In the genomic region with DNA sequence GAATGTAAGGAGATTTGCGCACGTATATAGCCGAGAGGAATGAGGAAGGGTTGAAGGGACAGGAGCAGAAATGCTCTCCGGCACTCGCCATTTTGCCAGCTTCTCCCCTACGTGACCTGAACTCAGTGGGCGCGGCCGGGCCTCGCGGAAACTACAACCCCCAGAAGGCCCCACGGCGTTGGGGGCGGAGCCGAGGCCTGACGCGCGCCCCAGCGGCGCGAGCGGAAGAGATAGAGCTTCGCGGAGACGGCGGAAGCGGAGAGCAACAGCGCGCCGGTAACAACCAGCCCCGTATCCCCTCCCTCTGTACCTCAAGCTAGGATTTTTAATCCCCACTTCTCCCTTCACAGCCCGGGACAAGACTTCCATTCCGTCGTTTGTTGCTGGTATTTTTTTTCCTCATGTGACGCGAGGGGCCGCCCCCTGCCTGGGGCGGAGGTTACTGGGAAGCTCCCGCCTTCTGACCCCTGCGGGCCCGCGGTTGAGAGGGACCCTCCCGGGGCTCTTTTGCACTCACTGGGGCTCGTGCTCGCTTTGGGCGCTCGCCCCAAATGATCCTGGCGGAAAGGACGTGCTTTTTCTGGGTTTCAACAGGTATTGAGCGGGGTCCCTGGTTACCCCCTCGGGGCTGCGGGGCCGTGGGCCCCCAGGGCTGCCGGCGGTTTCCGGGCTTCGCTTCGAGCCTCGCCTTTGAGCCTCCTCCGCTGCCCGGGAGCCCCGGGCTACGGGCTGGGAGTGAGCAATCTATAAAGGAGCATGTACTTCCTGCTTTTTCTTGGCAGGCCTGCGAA, we compare ENCODE assay signal across 8 cellular contexts. TPM values are rescaled to one million over a fixed set of nuclear protein-coding genes. Genes with fewer than 3 reads are reported as not detected.
DNase-seq lines count a peak whose midpoint lies in the region; ATAC-seq and TF ChIP-seq lines count a peak whose summit lies in the region.

TSS of gene R3HCC1L (plus strand) at position 227 of the 791 bp plus-strand sequence. CDS start 73,458 bp downstream, outside the sequence.

- H3K27ac ChIP-seq in layer of hippocampus (ENCODE audit: low read depth, low read length) = peak within 1 kb of the TSS; percentile 86

- DNase-seq in BE2C (peak; percentile 91), NCI-H510A treated with DMSO at 0.1 percent for 48 hours (lab: John Stamatoyannopoulos, UW) (peak; percentile 93), choroid plexus epithelial cell (ENCODE audit: low read depth) (peak; percentile 87)
- peak; percentile 90 to 94 for DNase-seq in activated CD4-positive, alpha-beta T cell treated with anti-CD3 and anti-CD28 coated beads for 4 hours
- peak; percentile 82 to 92 (median 88) for DNase-seq in stimulated activated CD4-positive, alpha-beta T cell treated with anti-CD3 and anti-CD28 coated beads, Interleukin-1b, Interleukin-23, amount 100 ng/mL, for 24 hours (ENCODE audit: low read depth in 4 of 4, low spot score in 1 of 4)

- H3K4me1 ChIP-seq in BE2C = no peaks in the 10 kb centered on the region

- H3K27me3 ChIP-seq in BE2C (no peaks in the 10 kb centered on the region), layer of hippocampus (ENCODE audit: control insufficient read depth, insufficient read depth, low read length) (no peaks in the 10 kb centered on the region)

- H3K4me3 ChIP-seq in BE2C (ENCODE audit: low read depth, low read length) = peak within 1 kb of the TSS; percentile 88
- peak within 1 kb of the TSS; percentile 91 for H3K4me3 ChIP-seq in choroid plexus epithelial cell (ENCODE audit: low read depth, low read length)

- no peaks in the 10 kb centered on the region for H3K36me3 ChIP-seq in BE2C

- peak; percentile 93 for ATAC-seq in HG03432 (IDR thresholded peaks at IDR 0.05; ENCODE audit: unreplicated experiment)

- peak; percentile 86 for TF ChIP-seq POLR2A in GM19193 (IDR thresholded peaks at IDR 0.05; ENCODE audit: extremely low read depth, insufficient read depth, insufficient read length)

- H3K9me3 ChIP-seq in BE2C = no peaks in the 10 kb centered on the region

- no peak for TF ChIP-seq CTCF in BE2C (IDR thresholded peaks at IDR 0.05; ENCODE audit: low read depth, low read length)
- no peak for TF ChIP-seq CTCF in choroid plexus epithelial cell (conservative IDR thresholded peaks at IDR 0.05; ENCODE audit: low read depth, low read length)

RNA-seq across cellular contexts. Expression of gene R3HCC1L, which starts in this region (rescaled TPM):
- polyA plus RNA-seq in BE2C (2012; ENCODE audit: insufficient read depth, insufficient read length, low read depth) = 10.7 TPM

Comparison
In these comparisons a context has a peak if more than half of its experiments do, and no peak if none do; other contexts are left out.
1. Peak in every context shown above with its lines: DNase-seq, ATAC-seq, H3K4me3 ChIP-seq and H3K27ac ChIP-seq.